In genomic region chr1:172938676-172939075, GRCh38 we compare ENCODE assay signal across 1 cellular context.
TF ChIP-seq lines count a peak whose summit lies in the region.

No MANE protein-coding gene starts in this region.

TF ChIP-seq in GM23338, 12 proteins besides CTCF, POLR2A, EP300 and RAD21 (continued from another document):
- TF ChIP-seq REST (IDR thresholded peaks at IDR 0.05; ENCODE audit: unreplicated experiment) (no peak), EZH2 (IDR thresholded peaks at IDR 0.05; ENCODE audit: low read depth, unreplicated experiment) (no peak), CREB1 (CRISPR knock-in tag; IDR thresholded peaks at IDR 0.05; ENCODE audit: low read depth) (no peak), EZH2phosphoT487 (IDR thresholded peaks at IDR 0.05; ENCODE audit: unreplicated experiment) (no peak)
